8 cellular contexts compared by ENCODE assay signal in the genomic region with DNA sequence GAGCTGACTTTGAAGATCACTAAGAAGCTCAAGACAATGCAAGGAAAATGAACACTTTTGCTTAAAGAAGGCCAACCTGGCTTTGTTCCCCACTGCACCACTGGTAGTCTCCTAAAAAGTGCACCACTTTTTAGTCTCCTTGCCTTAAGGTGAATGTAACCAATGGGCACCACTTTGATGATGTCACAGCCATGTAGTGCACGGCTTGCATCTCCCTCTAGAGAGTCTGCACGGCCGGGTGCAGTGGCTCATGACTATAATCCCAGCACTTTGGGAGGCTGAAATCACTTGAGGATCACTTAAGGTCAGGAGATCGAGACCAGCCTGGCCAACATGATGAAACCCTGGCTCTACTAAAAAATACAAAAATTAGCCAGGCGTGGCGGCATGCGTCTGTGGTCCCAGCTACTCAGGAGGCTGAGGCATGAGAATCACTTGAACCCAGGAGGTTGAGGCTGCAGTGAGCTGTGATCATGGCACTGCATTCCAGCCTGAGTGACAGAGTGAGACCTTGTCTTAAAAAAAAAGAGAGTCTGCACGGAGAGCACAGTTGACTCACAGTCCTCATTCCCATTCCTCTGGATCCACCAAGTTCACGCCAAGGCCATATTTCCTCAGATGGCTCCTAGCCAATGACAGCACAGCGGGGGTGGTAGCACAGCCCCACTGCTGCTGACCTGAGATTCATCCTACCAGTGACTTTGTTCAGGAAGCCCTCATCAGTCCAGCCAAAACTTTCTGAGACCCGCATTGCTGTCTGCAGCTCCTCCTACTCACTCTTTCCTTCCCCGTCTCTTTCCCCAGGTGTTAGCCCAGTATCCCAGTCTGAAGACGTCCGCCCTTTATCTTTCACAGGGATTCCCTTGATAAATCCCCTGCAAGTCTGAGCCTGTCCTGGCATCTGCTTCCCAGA. TPM values are rescaled to one million over a fixed set of nuclear protein-coding genes. Genes with fewer than 3 reads are reported as not detected.
DNase-seq lines count a peak whose midpoint lies in the region; ATAC-seq and TF ChIP-seq lines count a peak whose summit lies in the region.

No MANE protein-coding gene starts in this region.

- no peaks in the 10 kb centered on the region for H3K36me3 Mint-ChIP-seq in CD4-positive, alpha-beta memory T cell

- WGBS in GM23248 (ENCODE audit: low coverage in 1 of 2, low lambda C conversion rate in 2 of 2, missing lambda C conversion rate in 2 of 2), 2 experiments: 58 to 59% methylated on average over 14 of the region's 14 CpGs

- no peak overlapping the region for H2AFZ ChIP-seq in GM23248

- no peaks in the 10 kb centered on the region for H3K79me2 ChIP-seq in GM23248 (ENCODE audit: insufficient read depth)

- H3K9ac ChIP-seq in GM23248: peak overlapping the region; percentile 12

- peaks cover 23% of the 10 kb centered on the region for H3F3A ChIP-seq in GM23248 (ENCODE audit: insufficient read depth)

- intact Hi-C loops in CD4-positive, alpha-beta memory T cell (cut with micrococcal nuclease): no loop called here

- H3K36me3 ChIP-seq in GM23248 (ENCODE audit: low read depth): no peaks in the 10 kb centered on the region
- no peaks in the 10 kb centered on the region for H3K36me3 ChIP-seq in right atrium auricular region
- H3K36me3 ChIP-seq in CD4-positive, alpha-beta memory T cell (ENCODE audit: insufficient read depth, low read length): no peaks in the 10 kb centered on the region

- H3K4me3 ChIP-seq in GM23248 (no peak overlapping the region), right atrium auricular region (no peak overlapping the region)
- no peak overlapping the region for H3K4me3 ChIP-seq in CD4-positive, alpha-beta memory T cell (ENCODE audit: low read length in 2 of 2)

- in situ Hi-C loops in GM23248 (cut with MboI): no loop called here

- H3K27me3 ChIP-seq in GM23248 (replicated peaks; ENCODE audit: insufficient read depth) (no peaks in the 10 kb centered on the region), right atrium auricular region (no peaks in the 10 kb centered on the region)
- no peaks in the 10 kb centered on the region for H3K27me3 ChIP-seq in CD4-positive, alpha-beta memory T cell (ENCODE audit: insufficient read depth, low read length)

- H3K27ac ChIP-seq in GM23248 (peak overlapping the region; percentile 85), right atrium auricular region (peak overlapping the region; percentile 79 to 92)
- no peak overlapping the region for H3K27ac ChIP-seq in CD4-positive, alpha-beta memory T cell (ENCODE audit: low read depth, low read length)

- no peaks in the 10 kb centered on the region for H3K9me2 ChIP-seq in GM23248 (ENCODE audit: insufficient read depth)

- no peaks in the 10 kb centered on the region for H4K20me1 ChIP-seq in GM23248 (ENCODE audit: insufficient read depth)

- CTCF ChIA-PET in CD4-positive, alpha-beta memory T cell (lab: Charles Lee; ENCODE audit: partially characterized antibody): interaction anchor here (1.2 kb wide), 1 partner anchor 342 kb away, joined by 3 read pairs; a partner anchor contains a TSS

- H3K27me3 Mint-ChIP-seq in CD4-positive, alpha-beta memory T cell: peaks cover 6 to 15% of the 10 kb centered on the region in 2 donors

- H3K27ac Mint-ChIP-seq in CD4-positive, alpha-beta memory T cell: no peak overlapping the region

- no peak for TF ChIP-seq CTCF in right atrium auricular region (IDR thresholded peaks at IDR 0.05)

- no peaks in the 10 kb centered on the region for H3K4me1 Mint-ChIP-seq in CD4-positive, alpha-beta memory T cell

- H3K9me3 ChIP-seq in GM23248 (ENCODE audit: low read depth) (no peaks in the 10 kb centered on the region), right atrium auricular region (no peaks in the 10 kb centered on the region)
- H3K9me3 ChIP-seq in CD4-positive, alpha-beta memory T cell (ENCODE audit: control insufficient read depth in 1 of 2, low read length in 2 of 2): no peaks in the 10 kb centered on the region

- POLR2A ChIA-PET in CD4-positive, alpha-beta memory T cell (lab: Charles Lee; ENCODE audit: partially characterized antibody): no interaction called here

- H3K4me2 ChIP-seq in GM23248 (ENCODE audit: unreplicated experiment): peak overlapping the region; percentile 68

- peaks cover 25% of the 10 kb centered on the region for H3K4me1 ChIP-seq in GM23248 (ENCODE audit: insufficient read depth)
- peaks cover 0 to 61% of the 10 kb centered on the region in 2 donors for H3K4me1 ChIP-seq in right atrium auricular region
- no peaks in the 10 kb centered on the region for H3K4me1 ChIP-seq in CD4-positive, alpha-beta memory T cell (ENCODE audit: insufficient read depth, low read length)

- H3K9me3 Mint-ChIP-seq in CD4-positive, alpha-beta memory T cell: no peaks in the 10 kb centered on the region

- peak; percentile 93 for DNase-seq in GM23248
- peak; percentile 88 for DNase-seq in astrocyte of the hippocampus (ENCODE audit: low read depth, low spot score)
- DNase-seq in right atrium auricular region (ENCODE audit: low spot score): peak; percentile 64
- peak; percentile 50 for DNase-seq in smooth muscle cell of the brain vasculature (ENCODE audit: low read depth, low spot score)
- no peak for DNase-seq in CD4-positive, alpha-beta memory T cell
- DNase-seq in SIG-M5 (lab: John Stamatoyannopoulos, UW): no peak

- no peak overlapping the region for H3K4me3 Mint-ChIP-seq in CD4-positive, alpha-beta memory T cell

- ATAC-seq in GM21717 (IDR thresholded peaks at IDR 0.05; ENCODE audit: unreplicated experiment) (no peak), GM19328 (IDR thresholded peaks at IDR 0.05; ENCODE audit: unreplicated experiment) (no peak)

RNA-seq across cellular contexts. Expression of a gene that starts 16.5 kb away (rescaled TPM):
- total RNA-seq in GM23248 (2014; rRNA removed; shearing (Covaris generic)): 9.5 and 9.7 TPM in 2 replicates
- polyA plus RNA-seq in GM23248 (2016; fragmentation: Nextera tagmentation; extraction: Ambion mirVana): 10.6 and 14.0 TPM in 2 replicates
- 10 to 100 TPM in 1 of 2 donors, 1 to 10 TPM in 1; 7.5 to 12.0 TPM for total RNA-seq in right atrium auricular region
- total RNA-seq in CD4-positive, alpha-beta memory T cell: 1 to 10 TPM; 1.1 to 1.3 TPM
- 1 to 10 TPM in 1 of 2 donors, under 1 TPM in 1; 0.57 to 1.2 TPM for polyA plus RNA-seq in CD4-positive, alpha-beta memory T cell

RNA-seq across cellular contexts. Expression of a gene that starts 59.3 kb away (rescaled TPM):
- 21.2 and 29.7 TPM in 2 replicates for total RNA-seq in GM23248 (2014; rRNA removed; shearing (Covaris generic))
- 8.5 and 12.3 TPM in 2 replicates for polyA plus RNA-seq in GM23248 (2016; fragmentation: Nextera tagmentation; extraction: Ambion mirVana)
- 1 to 10 TPM; 8.6 to 9.0 TPM for total RNA-seq in right atrium auricular region
- 10 to 100 TPM; 26.4 to 33.5 TPM for total RNA-seq in CD4-positive, alpha-beta memory T cell
- polyA plus RNA-seq in CD4-positive, alpha-beta memory T cell: 10 to 100 TPM; 16.4 to 17.5 TPM

Comparison
In these comparisons a context has a peak if more than half of its experiments do, and no peak if none do; other contexts are left out.
1. DNase-seq: peak in GM23248 (single experiment), astrocyte of the hippocampus (single experiment), right atrium auricular region (single experiment) and smooth muscle cell of the brain vasculature (single experiment); none in CD4-positive, alpha-beta memory T cell (0 of 5) and SIG-M5 (single experiment).